28 cellular contexts compared by ENCODE assay signal in the genomic region with DNA sequence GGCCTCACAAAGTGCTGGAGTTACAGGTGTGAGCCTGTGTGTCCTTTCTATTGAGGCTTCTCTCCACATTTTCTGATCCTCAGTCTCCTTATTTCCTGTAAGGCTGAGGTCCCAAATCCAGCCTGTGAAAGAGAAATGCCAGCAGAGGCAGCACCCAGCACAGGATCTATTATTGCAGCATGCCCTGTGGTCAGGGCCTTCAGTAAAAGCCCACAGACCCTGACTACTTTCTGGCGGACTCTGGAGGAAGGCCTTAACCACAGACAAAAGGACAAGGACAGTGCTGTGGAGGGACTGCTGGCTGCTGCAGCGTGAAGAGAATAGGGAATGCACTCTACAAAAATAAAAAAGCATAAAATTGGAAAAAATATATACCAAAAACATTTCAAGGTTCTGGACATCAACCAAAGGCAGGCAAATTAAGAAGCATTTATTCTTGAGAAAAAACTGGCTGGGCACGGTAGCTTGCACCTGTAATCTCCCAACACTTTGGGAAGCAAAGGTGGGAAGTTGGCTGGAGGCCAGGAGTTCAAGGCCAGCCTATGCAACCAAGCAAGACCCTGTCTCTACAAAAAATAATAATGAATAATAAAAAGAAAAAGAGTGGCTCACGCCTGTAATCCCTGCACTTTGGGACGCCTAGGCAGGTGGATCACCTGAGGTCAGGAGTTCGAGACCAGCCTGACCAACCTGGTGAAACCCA. TPM values are rescaled to one million over a fixed set of nuclear protein-coding genes. Genes with fewer than 3 reads are reported as not detected.
A peak's percentile ranks its signal among the peaks of the same experiment; 100 is the strongest.
DNase-seq lines count a peak whose midpoint lies in the region; ATAC-seq and TF ChIP-seq lines count a peak whose summit lies in the region.
"Had no signal": no experiment of that assay in that cellular context is flagged by ENCODE, and none has a peak within 500 bp of the region (broad histone marks: within the 10 kb centered on the region; RNA-seq: fewer than 3 reads in every experiment).

No MANE protein-coding gene starts in this region.

- peaks cover 3 to 44% (median 18%) of the 10 kb centered on the region in 6 donors for H3K4me1 ChIP-seq in spleen
- H3K4me1 ChIP-seq: ascending aorta, parathyroid adenoma had no signal

- no peak overlapping the region for H3K4me3 Mint-ChIP-seq in osteocyte (ENCODE audit: unreplicated experiment)
- no peak overlapping the region for H3K4me3 Mint-ChIP-seq in activated naive CD8-positive, alpha-beta T cell treated with anti-CD3 and anti-CD28 coated beads, Interleukin-2, amount 50 U/mL, for 24 hours
- H3K4me3 Mint-ChIP-seq: activated CD8-positive, alpha-beta T cell treated with anti-CD3 and anti-CD28 coated beads, Interleukin-2, amount 10 ng/mL, durations not matched to agents 7 days and 5 days; activated T-cell treated with anti-CD3 and anti-CD28 coated beads, Interleukin-2, amount 50 U/mL, for 24 hours; stimulated activated effector memory CD8-positive, alpha-beta T cell treated with anti-CD3 and anti-CD28 coated beads, Interleukin-12 subunit alpha, Interleukin-12 subunit beta, amount 100 ng/mL, for 72 hours had no signal

- H3K4me1 Mint-ChIP-seq in osteocyte (ENCODE audit: unreplicated experiment) = peaks cover 23% of the 10 kb centered on the region
- peaks cover 4% of the 10 kb centered on the region for H3K4me1 Mint-ChIP-seq in activated naive CD8-positive, alpha-beta T cell treated with anti-CD3 and anti-CD28 coated beads, Interleukin-2, amount 50 U/mL, for 24 hours
- H3K4me1 Mint-ChIP-seq: stimulated activated effector memory CD8-positive, alpha-beta T cell treated with anti-CD3 and anti-CD28 coated beads, Interleukin-12 subunit alpha, Interleukin-12 subunit beta, amount 100 ng/mL, for 72 hours had no signal

- H3K9me3 Mint-ChIP-seq in osteocyte (ENCODE audit: unreplicated experiment) = no peaks in the 10 kb centered on the region
- no peaks in the 10 kb centered on the region for H3K9me3 Mint-ChIP-seq in activated naive CD8-positive, alpha-beta T cell treated with anti-CD3 and anti-CD28 coated beads, Interleukin-2, amount 50 U/mL, for 24 hours
- H3K9me3 Mint-ChIP-seq: activated T-cell treated with anti-CD3 and anti-CD28 coated beads, Interleukin-2, amount 50 U/mL, for 24 hours; stimulated activated effector memory CD8-positive, alpha-beta T cell treated with anti-CD3 and anti-CD28 coated beads, Interleukin-12 subunit alpha, Interleukin-12 subunit beta, amount 100 ng/mL, for 72 hours had no signal

- 75 to 91% (median 86%) methylated on average over 6 of the region's 6 CpGs for WGBS in spleen, 5 donors

- H3K9me3 ChIP-seq in spleen = peaks cover 0 to 7% (median 4%) of the 10 kb centered on the region in 8 donors
- H3K9me3 ChIP-seq: ascending aorta, SK-N-SH, tibial artery had no signal

- H3K27me3 ChIP-seq in dorsolateral prefrontal cortex (no peaks in the 10 kb centered on the region), spleen (replicated peaks in 1 of 7) (no peaks in the 10 kb centered on the region)
- H3K27me3 ChIP-seq: ascending aorta, esophagus muscularis mucosa, gastroesophageal sphincter, tibial artery had no signal

- no peaks in the 10 kb centered on the region for H3K27me3 Mint-ChIP-seq in osteocyte (ENCODE audit: unreplicated experiment)
- no peaks in the 10 kb centered on the region for H3K27me3 Mint-ChIP-seq in activated naive CD8-positive, alpha-beta T cell treated with anti-CD3 and anti-CD28 coated beads, Interleukin-2, amount 50 U/mL, for 24 hours
- H3K27me3 Mint-ChIP-seq: activated T-cell treated with anti-CD3 and anti-CD28 coated beads, Interleukin-2, amount 50 U/mL, for 24 hours had no signal

- H3K27ac ChIP-seq in dorsolateral prefrontal cortex = peak overlapping the region in 37 of 59 donors; percentile 6 to 90 (median 65)
- H3K27ac ChIP-seq in spleen = peak overlapping the region in 6 of 8 donors; percentile 69 to 89 (median 82)
- H3K27ac ChIP-seq: parathyroid adenoma, tibial artery had no signal

- TF ChIP-seq CTCF in dorsolateral prefrontal cortex (IDR thresholded peaks at IDR 0.05 in 54 of 56, conservative IDR thresholded peaks at IDR 0.05 in 2 of 56; ENCODE audit: low read depth in 1 of 56, partially characterized antibody in 56 of 56) (no peak), spleen (IDR thresholded peaks at IDR 0.05 in 8 of 11, conservative IDR thresholded peaks at IDR 0.05 in 3 of 11) (no peak), osteocyte (IDR thresholded peaks at IDR 0.05) (no peak)

- H3K27ac Mint-ChIP-seq in osteocyte (ENCODE audit: unreplicated experiment) = no peak overlapping the region
- no peak overlapping the region for H3K27ac Mint-ChIP-seq in activated naive CD8-positive, alpha-beta T cell treated with anti-CD3 and anti-CD28 coated beads, Interleukin-2, amount 50 U/mL, for 24 hours
- H3K27ac Mint-ChIP-seq: activated CD8-positive, alpha-beta T cell treated with anti-CD3 and anti-CD28 coated beads, Interleukin-2, amount 10 ng/mL, durations not matched to agents 7 days and 5 days; stimulated activated effector memory CD8-positive, alpha-beta T cell treated with anti-CD3 and anti-CD28 coated beads, Interleukin-12 subunit alpha, Interleukin-12 subunit beta, amount 100 ng/mL, for 72 hours had no signal

- H3K36me3 Mint-ChIP-seq in osteocyte (ENCODE audit: unreplicated experiment) = peaks cover 5% of the 10 kb centered on the region
- no peaks in the 10 kb centered on the region for H3K36me3 Mint-ChIP-seq in activated naive CD8-positive, alpha-beta T cell treated with anti-CD3 and anti-CD28 coated beads, Interleukin-2, amount 50 U/mL, for 24 hours (ENCODE audit: low read depth)
- H3K36me3 Mint-ChIP-seq: stimulated activated effector memory CD8-positive, alpha-beta T cell treated with anti-CD3 and anti-CD28 coated beads, Interleukin-12 subunit alpha, Interleukin-12 subunit beta, amount 100 ng/mL, for 72 hours had no signal

- H3K4me3 ChIP-seq in dorsolateral prefrontal cortex (no peak overlapping the region), spleen (no peak overlapping the region)
- H3K4me3 ChIP-seq: ascending aorta, esophagus muscularis mucosa, gastroesophageal sphincter, tibial artery had no signal

- TF ChIP-seq POLR2A in spleen (IDR thresholded peaks at IDR 0.05) = no peak

- no peaks in the 10 kb centered on the region for H3K36me3 ChIP-seq in spleen
- H3K36me3 ChIP-seq: ascending aorta, gastroesophageal sphincter, tibial artery had no signal

- intact Hi-C loops in dorsolateral prefrontal cortex (cut with DNase I) = no loop called here
- intact Hi-C loops in spleen (cut with DNase I; ENCODE audit: low total_unique reads) = no loop called here

- peak; percentile 74 for DNase-seq in GF-D8 (lab: John Stamatoyannopoulos, UW)
- DNase-seq in NCI-H1105 (lab: John Stamatoyannopoulos, UW) = peak; percentile 6
- no peak for DNase-seq in dorsolateral prefrontal cortex
- DNase-seq in spleen = no peak
- DNase-seq in osteocyte (ENCODE audit: extremely low spot score, unreplicated experiment) = no peak
- DNase-seq in activated naive CD8-positive, alpha-beta T cell treated with anti-CD3 and anti-CD28 coated beads, Interleukin-2, amount 50 U/mL, for 24 hours = no peak
- DNase-seq in NCI-H146 (lab: John Stamatoyannopoulos, UW) = no peak
- no peak for DNase-seq in NCI-H2029 treated with DMSO at 0.1 percent for 48 hours (lab: John Stamatoyannopoulos, UW)
- DNase-seq: activated CD8-positive, alpha-beta T cell treated with anti-CD3 and anti-CD28 coated beads, Interleukin-2, amount 10 ng/mL, durations not matched to agents 7 days and 5 days; activated naive CD4-positive, alpha-beta T cell treated with Interleukin-2 at 50 U/mL for 16 hours; activated T-cell treated with anti-CD3 and anti-CD28 coated beads, Interleukin-2, amount 50 U/mL, for 24 hours; DND-41; effector CD4-positive, alpha-beta T cell; mammary epithelial cell; NCI-H1436 treated with DMSO at 0.1 percent for 48 hours; NCI-H774; SK-N-SH; T-helper 9 cell; tibial artery had no signal

- ATAC-seq in activated naive CD8-positive, alpha-beta T cell treated with anti-CD3 and anti-CD28 coated beads, Interleukin-2, amount 50 U/mL, for 24 hours = no peak
- ATAC-seq: activated CD4-positive, CD25-positive, alpha-beta regulatory T cell treated with anti-CD3 and anti-CD28 coated beads, Interleukin-2, amount 50 U/mL, for 24 hours; activated CD8-positive, alpha-beta T cell treated with anti-CD3 and anti-CD28 coated beads, Interleukin-2, amount 10 ng/mL, durations not matched to agents 7 days and 5 days; HCT116; Panc1; sciatic nerve; stimulated activated effector memory CD8-positive, alpha-beta T cell treated with anti-CD3 and anti-CD28 coated beads, Interleukin-12 subunit alpha, Interleukin-12 subunit beta, amount 100 ng/mL, for 72 hours had no signal

RNA-seq across cellular contexts. Expression of a gene that starts 9.4 kb away (rescaled TPM):
- 10 to 100 TPM; 47.6 to 99.3 (median 70.6) TPM for total RNA-seq in dorsolateral prefrontal cortex
- total RNA-seq in spleen = 100 to 1,000 TPM; 105 to 381 (median 142) TPM
- 10 to 100 TPM; 40.8 to 72.9 (median 46.6) TPM for polyA plus RNA-seq in spleen
- 197 and 199 TPM in 2 replicates for total RNA-seq in osteocyte

RNA-seq across cellular contexts. Expression of a gene that starts 40.8 kb away (rescaled TPM):
- total RNA-seq in dorsolateral prefrontal cortex (10 to 100 TPM in 108 of 120 experiments, 1 to 10 TPM in 12; 7.2 to 24.1 (median 14.9) TPM), spleen (1 to 10 TPM; 2.1 to 9.6 (median 6.2) TPM), osteocyte (12.0 and 14.1 TPM in 2 replicates)
- polyA plus RNA-seq in spleen = 10 to 100 TPM in 2 of 3 donors, 1 to 10 TPM in 1; 9.3 to 13.5 (median 13.0) TPM
- total RNA-seq: ascending aorta had no signal

Comparison
In these comparisons a context has a peak if more than half of its experiments do, and no peak if none do; other contexts are left out.
1. DNase-seq: peak in GF-D8 (single experiment) and NCI-H1105 (single experiment); none in dorsolateral prefrontal cortex (0 of 10), spleen (single experiment), osteocyte (single experiment), activated naive CD8-positive, alpha-beta T cell treated with anti-CD3 and anti-CD28 coated beads, Interleukin-2, amount 50 U/mL, for 24 hours (single experiment), NCI-H146 (single experiment) and NCI-H2029 treated with DMSO at 0.1 percent for 48 hours (single experiment).